In genomic region chr13:44040070-44040753, GRCh38 we compare ENCODE assay signal across 17 cellular contexts.
DNase-seq lines count a peak whose midpoint lies in the region; ATAC-seq and TF ChIP-seq lines count a peak whose summit lies in the region.
"Had no signal": no experiment of that assay in that cellular context is flagged by ENCODE, and none has a peak within 500 bp of the region (broad histone marks: within the 10 kb centered on the region; RNA-seq: fewer than 3 reads in every experiment).

No MANE protein-coding gene starts in this region.

- TF ChIP-seq POLR2A in sigmoid colon (IDR thresholded peaks at IDR 0.05) = no peak

- no peaks in the 10 kb centered on the region for H3K9me3 ChIP-seq in sigmoid colon
- H3K9me3 ChIP-seq: right atrium auricular region, SJCRH30 had no signal

- TF ChIP-seq CTCF in fibroblast of mammary gland (conservative IDR thresholded peaks at IDR 0.05; ENCODE audit: control insufficient read depth, insufficient read depth, low read depth, low read length) = no peak
- no peak for TF ChIP-seq CTCF in retinal pigment epithelial cell (conservative IDR thresholded peaks at IDR 0.05; ENCODE audit: low read depth, low read length)
- no peak for TF ChIP-seq CTCF in sigmoid colon (IDR thresholded peaks at IDR 0.05)

- 13 to 75% methylated on average over 1 of the region's 1 CpG for WGBS in sigmoid colon, 2 donors

- peak; percentile 8 for DNase-seq in GM04504 (ENCODE audit: low read depth)
- DNase-seq in fibroblast of mammary gland (ENCODE audit: low read depth) = peak; percentile 65
- DNase-seq in retinal pigment epithelial cell (ENCODE audit: low read depth) = peak; percentile 20
- no peak for DNase-seq in cerebellum (ENCODE audit: low spot score)
- no peak for DNase-seq in midbrain (lab: John Stamatoyannopoulos, UW)
- no peak for DNase-seq in DMS153 treated with DMSO at 0.1 percent for 48 hours (lab: John Stamatoyannopoulos, UW; ENCODE audit: unreplicated experiment)
- no peak for DNase-seq in sigmoid colon
- DNase-seq: activated CD4-positive, alpha-beta T cell treated with anti-CD3 and anti-CD28 coated beads for 48 hours; activated naive CD4-positive, alpha-beta T cell treated with Interleukin-2 at 50 U/mL for 16 hours; dorsolateral prefrontal cortex; NCI-H1048; NCI-H524; SJCRH30; stimulated activated CD4-positive, alpha-beta T cell treated with anti-CD3 and anti-CD28 coated beads, Interleukin-2, amount 100 ng/mL, for 24 hours had no signal

- no peak overlapping the region for H3K4me3 ChIP-seq in fibroblast of mammary gland (ENCODE audit: control insufficient read depth, low read depth, low read length)
- no peak overlapping the region for H3K4me3 ChIP-seq in retinal pigment epithelial cell (ENCODE audit: low read length)
- H3K4me3 ChIP-seq in sigmoid colon = no peak overlapping the region
- H3K4me3 ChIP-seq: dorsolateral prefrontal cortex, right atrium auricular region, SJCRH30 had no signal

- no peak overlapping the region for H3K27ac ChIP-seq in sigmoid colon
- H3K27ac ChIP-seq: dorsolateral prefrontal cortex, right atrium auricular region, SJCRH30 had no signal

- H3K27me3 ChIP-seq in sigmoid colon = no peaks in the 10 kb centered on the region
- H3K27me3 ChIP-seq: dorsolateral prefrontal cortex, right atrium auricular region, SJCRH30 had no signal

- TF ChIP-seq EP300 in sigmoid colon (IDR thresholded peaks at IDR 0.05) = no peak

- ATAC-seq in SK-N-SH treated with all-trans-retinoic acid at 6 μM for 48 hours = peak; percentile 47; the same call in 2 of the 3 replicates
- ATAC-seq: HepG2 had no signal

- H3K4me1 ChIP-seq in sigmoid colon = peaks cover 0 to 9% (median 2%) of the 10 kb centered on the region in 4 donors
- H3K4me1 ChIP-seq: right atrium auricular region, SJCRH30 had no signal

- H3K36me3 ChIP-seq in sigmoid colon = no peaks in the 10 kb centered on the region
- H3K36me3 ChIP-seq: right atrium auricular region, SJCRH30 had no signal

- intact Hi-C loops in sigmoid colon (cut with DNase I) = no loop called here

TF ChIP-seq in SK-N-SH treated with all-trans-retinoic acid at 6 μM for 48 hours, 23 proteins besides CTCF, POLR2A, EP300 and RAD21:
- no peak for TF ChIP-seq ARNTL (CRISPR knock-in tag; IDR thresholded peaks at IDR 0.05; ENCODE audit: borderline replicate concordance, low read depth)
- TF ChIP-seq ISL1 (CRISPR knock-in tag; IDR thresholded peaks at IDR 0.05) = peak; percentile 71
- no peak for TF ChIP-seq POU6F1 (CRISPR knock-in tag; IDR thresholded peaks at IDR 0.05; ENCODE audit: borderline replicate concordance, low read depth)
- TF ChIP-seq SNAI2 (CRISPR knock-in tag; IDR thresholded peaks at IDR 0.05) = no peak
- TF ChIP-seq PATZ1 (CRISPR knock-in tag; IDR thresholded peaks at IDR 0.05; ENCODE audit: borderline replicate concordance) = no peak
- TF ChIP-seq ZC3H10 (CRISPR knock-in tag; IDR thresholded peaks at IDR 0.05) = 0 out of 2 replicates have a peak, but pooled peaks have one; percentile 19
- TF ChIP-seq ZFP30 (CRISPR knock-in tag; IDR thresholded peaks at IDR 0.05) = no peak
- TF ChIP-seq ZNF8 (CRISPR knock-in tag; IDR thresholded peaks at IDR 0.05) = no peak
- no peak for TF ChIP-seq RARB (CRISPR knock-in tag; IDR thresholded peaks at IDR 0.05)

Comparison
In these comparisons a context has a peak if more than half of its experiments do, and no peak if none do; other contexts are left out.
1. DNase-seq: peak in GM04504 (single experiment), fibroblast of mammary gland (single experiment) and retinal pigment epithelial cell (single experiment); none in cerebellum (single experiment), midbrain (single experiment), DMS153 treated with DMSO at 0.1 percent for 48 hours (single experiment) and sigmoid colon (single experiment).